Comparison of ENCODE assay signal across 10 cellular contexts in the genomic region with DNA sequence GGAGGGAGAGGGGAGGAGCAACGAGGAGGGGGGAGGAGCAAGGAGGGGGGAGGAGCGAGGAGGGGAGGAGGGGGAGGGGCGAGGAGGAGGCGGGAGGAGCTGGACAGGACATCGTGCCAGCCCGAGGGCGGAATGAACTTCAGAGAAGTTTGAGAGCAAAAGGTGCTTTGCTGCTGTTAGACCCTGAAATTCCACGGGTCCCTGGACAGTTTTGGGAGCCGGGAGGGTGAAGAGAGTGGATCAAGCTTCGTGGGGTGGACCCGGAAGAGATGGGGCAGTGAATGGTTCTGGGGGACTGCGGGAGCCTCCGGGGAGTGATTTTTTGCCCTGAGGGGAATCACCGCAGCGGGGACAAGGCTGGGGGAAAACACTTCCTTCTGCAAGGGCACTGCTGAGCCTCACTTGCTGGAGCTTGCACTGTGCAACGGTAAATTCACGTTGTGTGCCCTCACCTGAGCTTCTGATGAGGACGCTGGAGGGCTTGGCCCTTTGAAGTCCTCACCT. TPM values are rescaled to one million over a fixed set of nuclear protein-coding genes. Genes with fewer than 3 reads are reported as not detected.
DNase-seq lines count a peak whose midpoint lies in the region; ATAC-seq, FAIRE-seq and TF ChIP-seq lines count a peak whose summit lies in the region.
"Had no signal": no experiment of that assay in that cellular context is flagged by ENCODE, and none has a peak within 500 bp of the region (broad histone marks: within the 10 kb centered on the region; RNA-seq: fewer than 3 reads in every experiment).

No MANE protein-coding gene starts in this region.

- no peaks in the 10 kb centered on the region for H3K36me3 Mint-ChIP-seq in dendritic cell treated with granulocyte-macrophage colony-stimulating factor and Interleukin-4, amounts not matched to agents 40 ng/mL and 50 ng/mL, for 4 days (ENCODE audit: low read depth)

- H3K4me3 Mint-ChIP-seq in dendritic cell treated with granulocyte-macrophage colony-stimulating factor and Interleukin-4, amounts not matched to agents 40 ng/mL and 50 ng/mL, for 4 days, result peak overlapping the region; percentile 77

- peak; percentile 91 for FAIRE-seq in GM19239 (lab: Jason Lieb, UNC)

- H3K9me2 ChIP-seq in SU-DHL-6 (replicated peaks; ENCODE audit: insufficient read depth, low read length), result no peaks in the 10 kb centered on the region

- intact Hi-C loops in dendritic cell treated with granulocyte-macrophage colony-stimulating factor and Interleukin-4, amounts not matched to agents 40 ng/mL and 50 ng/mL, for 4 days (cut with micrococcal nuclease), result no loop called here
- intact Hi-C loops in posterior vena cava (cut with DNase I), result loop anchor here in 1 of 2 donors (10.0 kb wide), 1 partner anchor 117 kb away; no protein-coding TSS in a partner anchor

- H3K36me3 ChIP-seq in SU-DHL-6 (ENCODE audit: low read length), result no peaks in the 10 kb centered on the region

- no peaks in the 10 kb centered on the region for H3K27me3 ChIP-seq in SU-DHL-6 (ENCODE audit: low read length)

- H3K4me2 ChIP-seq in SU-DHL-6 (ENCODE audit: low read depth, low read length, poor library complexity, severe bottlenecking), result peak overlapping the region; percentile 79

- H3K79me2 ChIP-seq in SU-DHL-6 (ENCODE audit: insufficient read depth, low read length), result no peaks in the 10 kb centered on the region

- H3K4me1 Mint-ChIP-seq in dendritic cell treated with granulocyte-macrophage colony-stimulating factor and Interleukin-4, amounts not matched to agents 40 ng/mL and 50 ng/mL, for 4 days (ENCODE audit: low read depth), result peaks cover 47% of the 10 kb centered on the region

- peak overlapping the region; percentile 99 for H3K27ac Mint-ChIP-seq in dendritic cell treated with granulocyte-macrophage colony-stimulating factor and Interleukin-4, amounts not matched to agents 40 ng/mL and 50 ng/mL, for 4 days

- peak overlapping the region; percentile 47 for H3K4me3 ChIP-seq in SU-DHL-6 (ENCODE audit: insufficient read depth, low read length, poor library complexity, severe bottlenecking)

- peaks cover 5% of the 10 kb centered on the region for H3K27me3 Mint-ChIP-seq in dendritic cell treated with granulocyte-macrophage colony-stimulating factor and Interleukin-4, amounts not matched to agents 40 ng/mL and 50 ng/mL, for 4 days

- DNase-seq in GM19239 (ENCODE audit: insufficient read length, low spot score) (no peak), posterior vena cava (ENCODE audit: low spot score) (peak; percentile 93), NCI-H2196 treated with DMSO at 0.1 percent for 48 hours (lab: John Stamatoyannopoulos, UW; ENCODE audit: unreplicated experiment) (no peak), globus pallidus (ENCODE audit: low spot score) (no peak)

- peak overlapping the region; percentile 57 for H3K9ac ChIP-seq in SU-DHL-6 (ENCODE audit: low read length)

- no peaks in the 10 kb centered on the region for H4K20me1 ChIP-seq in SU-DHL-6 (ENCODE audit: low read depth, low read length)

- no peak for TF ChIP-seq CTCF in SU-DHL-6 (IDR thresholded peaks at IDR 0.05; ENCODE audit: insufficient read depth, low read length, poor library complexity, severe bottlenecking)

- no peaks in the 10 kb centered on the region for H3K9me3 ChIP-seq in SU-DHL-6 (ENCODE audit: insufficient read depth, low read length)

- peak overlapping the region; percentile 95 for H3K27ac ChIP-seq in SU-DHL-6 (ENCODE audit: low read depth, low read length)

- H3K9me3 Mint-ChIP-seq in dendritic cell treated with granulocyte-macrophage colony-stimulating factor and Interleukin-4, amounts not matched to agents 40 ng/mL and 50 ng/mL, for 4 days, result no peaks in the 10 kb centered on the region

- ATAC-seq in GM21360 (IDR thresholded peaks at IDR 0.05; ENCODE audit: unreplicated experiment) (no peak), GM21737 (IDR thresholded peaks at IDR 0.05; ENCODE audit: unreplicated experiment) (no peak)

- peaks cover 42% of the 10 kb centered on the region for H3F3A ChIP-seq in SU-DHL-6 (ENCODE audit: insufficient read depth)

- peak overlapping the region; percentile 18 for H2AFZ ChIP-seq in SU-DHL-6 (ENCODE audit: low read depth, low read length, severe bottlenecking)

RNA-seq across cellular contexts. Expression of gene NLRP6, which starts 10.7 kb away (rescaled TPM):
- under 1 TPM; 0.38 to 0.42 TPM for total RNA-seq in posterior vena cava
- total RNA-seq: myocyte had no signal

RNA-seq across cellular contexts. Expression of gene PGGHG, which starts 21.4 kb away (rescaled TPM):
- 10 to 100 TPM; 18.8 to 20.7 TPM for total RNA-seq in posterior vena cava

RNA-seq across cellular contexts. Expression of gene PSMD13, which starts 30.8 kb away (rescaled TPM):
- total RNA-seq in posterior vena cava, result 10 to 100 TPM; 83.2 to 89.6 TPM

RNA-seq across cellular contexts. Expression of gene SIRT3, which starts 31.4 kb away (rescaled TPM):
- total RNA-seq in posterior vena cava, result 10 to 100 TPM in 1 of 2 donors, 1 to 10 TPM in 1; 9.1 to 13.3 TPM

RNA-seq across cellular contexts. Expression of gene IFITM5, which starts 31.8 kb away (rescaled TPM):
- total RNA-seq in posterior vena cava, result not detected
- total RNA-seq: myocyte; T-helper 2 cell treated with Interferon-gamma antibody and Interleukin-4, amounts not matched to agents 100 ng/mL and 5 ng/mL, for 36 hours had no signal
